In the genomic region with DNA sequence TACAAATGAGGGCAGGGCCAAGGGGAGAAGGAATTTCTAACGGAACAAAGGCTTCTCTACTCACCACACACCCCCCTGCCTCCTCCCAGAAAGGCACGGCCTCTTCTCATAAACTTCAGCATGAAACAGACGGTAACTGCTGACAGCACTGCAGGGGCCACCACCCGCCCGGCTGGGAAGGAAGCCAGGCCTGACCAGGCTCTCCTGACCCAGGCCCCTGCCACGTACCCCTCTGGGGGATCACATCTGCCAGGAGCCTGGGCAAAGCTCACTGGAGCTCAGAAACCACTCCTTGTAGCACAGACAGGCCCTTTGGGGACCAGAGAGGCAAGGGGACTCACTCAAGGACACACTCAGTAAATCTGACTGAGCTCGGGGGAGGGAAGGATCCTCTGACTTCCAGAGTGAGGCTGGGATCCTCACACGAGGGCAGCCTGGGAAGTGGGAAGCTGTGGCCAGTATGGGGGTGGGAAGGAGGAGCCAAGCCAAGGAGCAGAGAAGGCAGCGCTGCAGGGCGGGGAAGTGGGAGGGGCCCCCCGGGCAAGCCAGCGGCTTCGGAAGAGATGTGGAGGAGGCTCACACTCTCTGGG, we compare ENCODE assay signal across 8 cellular contexts. TPM values are rescaled to one million over a fixed set of nuclear protein-coding genes. Genes with fewer than 3 reads are reported as not detected.
DNase-seq lines count a peak whose midpoint lies in the region; ATAC-seq and TF ChIP-seq lines count a peak whose summit lies in the region.

No MANE protein-coding gene starts in this region.

- intact Hi-C loops in cardiac septum (cut with DNase I): no loop called here
- intact Hi-C loops in posterior vena cava (cut with DNase I): no loop called here

- peak overlapping the region; percentile 67 for H3K4me3 ChIP-seq in adipocyte (ENCODE audit: low read length)

- no peak overlapping the region for H3K4me3 Mint-ChIP-seq in stimulated activated naive CD8-positive, alpha-beta T cell treated with anti-CD3 and anti-CD28 coated beads, Interleukin-15, amount 100 ng/mL, for 72 hours

- POLR2A ChIA-PET in HEK293T (lab: Yijun Ruan, JAX): no interaction called here

- H3K27me3 Mint-ChIP-seq in stimulated activated naive CD8-positive, alpha-beta T cell treated with anti-CD3 and anti-CD28 coated beads, Interleukin-15, amount 100 ng/mL, for 72 hours: peaks cover 17% of the 10 kb centered on the region

- peaks cover 76% of the 10 kb centered on the region for H3K4me1 ChIP-seq in adipocyte (ENCODE audit: control insufficient read depth, insufficient read depth, low read length)

- TF ChIP-seq CTCF in GM20000 (IDR thresholded peaks at IDR 0.05; ENCODE audit: extremely low read depth, missing control alignments): no peak

- DNase-seq in HEK293T (ENCODE audit: extremely low spot score) (peak; percentile 58), adipocyte (ENCODE audit: low read depth) (peak; percentile 95), cardiac septum (ENCODE audit: low spot score) (peak; percentile 94), posterior vena cava (ENCODE audit: low spot score) (peak; percentile 97), DMS53 (lab: John Stamatoyannopoulos, UW) (no peak), GM20000 (ENCODE audit: low spot score) (no peak), NCI-H1105 (lab: John Stamatoyannopoulos, UW) (no peak)
- DNase-seq in stimulated activated naive CD8-positive, alpha-beta T cell treated with anti-CD3 and anti-CD28 coated beads, Interleukin-15, amount 100 ng/mL, for 72 hours: no peak

- CTCF ChIA-PET in HEK293T (lab: Yijun Ruan, JAX): interaction anchor here (0.6 to 1.3 kb wide), 5 partner anchors 9 to 89 kb away, joined by 3 to 5 read pairs (median 3); no protein-coding TSS in a partner anchor

- H3K9me3 ChIP-seq in adipocyte (ENCODE audit: control insufficient read depth, low read length): no peaks in the 10 kb centered on the region

- ATAC-seq in stimulated activated naive CD8-positive, alpha-beta T cell treated with anti-CD3 and anti-CD28 coated beads, Interleukin-15, amount 100 ng/mL, for 72 hours: no peak

- H3K36me3 ChIP-seq in adipocyte (ENCODE audit: control insufficient read depth, insufficient read depth, low read length, severe bottlenecking): peaks cover 22% of the 10 kb centered on the region

- no peaks in the 10 kb centered on the region for H3K27me3 ChIP-seq in adipocyte (replicated peaks; ENCODE audit: control insufficient read depth, insufficient read depth, low read length)

- H3K27ac Mint-ChIP-seq in stimulated activated naive CD8-positive, alpha-beta T cell treated with anti-CD3 and anti-CD28 coated beads, Interleukin-15, amount 100 ng/mL, for 72 hours: peak overlapping the region in 1 of 2 donors; percentile 52

- H3K9ac ChIP-seq in adipocyte (ENCODE audit: low read length): peak overlapping the region; percentile 91

- H3K4me1 Mint-ChIP-seq in stimulated activated naive CD8-positive, alpha-beta T cell treated with anti-CD3 and anti-CD28 coated beads, Interleukin-15, amount 100 ng/mL, for 72 hours: no peaks in the 10 kb centered on the region

- H3K9me3 Mint-ChIP-seq in stimulated activated naive CD8-positive, alpha-beta T cell treated with anti-CD3 and anti-CD28 coated beads, Interleukin-15, amount 100 ng/mL, for 72 hours: no peaks in the 10 kb centered on the region

TF ChIP-seq in HEK293T, 16 proteins besides CTCF, POLR2A, EP300 and RAD21:
- TF ChIP-seq SP1 (IDR thresholded peaks at IDR 0.05): no peak
- TF ChIP-seq, protein P1, sequence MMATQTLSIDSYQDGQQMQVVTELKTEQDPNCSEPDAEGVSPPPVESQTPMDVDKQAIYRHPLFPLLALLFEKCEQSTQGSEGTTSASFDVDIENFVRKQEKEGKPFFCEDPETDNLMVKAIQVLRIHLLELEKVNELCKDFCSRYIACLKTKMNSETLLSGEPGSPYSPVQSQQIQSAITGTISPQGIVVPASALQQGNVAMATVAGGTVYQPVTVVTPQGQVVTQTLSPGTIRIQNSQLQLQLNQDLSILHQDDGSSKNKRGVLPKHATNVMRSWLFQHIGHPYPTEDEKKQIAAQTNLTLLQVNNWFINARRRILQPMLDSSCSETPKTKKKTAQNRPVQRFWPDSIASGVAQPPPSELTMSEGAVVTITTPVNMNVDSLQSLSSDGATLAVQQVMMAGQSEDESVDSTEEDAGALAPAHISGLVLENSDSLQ (IDR thresholded peaks at IDR 0.05): no peak
- no peak for TF ChIP-seq FOXA1 (IDR thresholded peaks at IDR 0.05)
- TF ChIP-seq SUZ12 (IDR thresholded peaks at IDR 0.05): no peak
TF ChIP-seq in HEK293T: peak in this region for 0.

RNA-seq across cellular contexts. Expression of a gene that starts 46.1 kb away (rescaled TPM):
- total RNA-seq in cardiac septum (56.6 TPM), posterior vena cava (100 to 1,000 TPM; 113 to 125 TPM)

RNA-seq across cellular contexts. Expression of a gene that starts 52.1 kb away (rescaled TPM):
- total RNA-seq in cardiac septum: 115 TPM
- 10 to 100 TPM; 20.4 to 23.9 TPM for total RNA-seq in posterior vena cava

Comparison
In these comparisons a context has a peak if more than half of its experiments do, and no peak if none do; other contexts are left out.
1. DNase-seq: peak in HEK293T (single experiment), adipocyte (single experiment), cardiac septum (single experiment) and posterior vena cava (single experiment); none in DMS53 (single experiment), GM20000 (single experiment), stimulated activated naive CD8-positive, alpha-beta T cell treated with anti-CD3 and anti-CD28 coated beads, Interleukin-15, amount 100 ng/mL, for 72 hours (0 of 2) and NCI-H1105 (single experiment).